23 cellular contexts compared by ENCODE assay signal in the genomic region with DNA sequence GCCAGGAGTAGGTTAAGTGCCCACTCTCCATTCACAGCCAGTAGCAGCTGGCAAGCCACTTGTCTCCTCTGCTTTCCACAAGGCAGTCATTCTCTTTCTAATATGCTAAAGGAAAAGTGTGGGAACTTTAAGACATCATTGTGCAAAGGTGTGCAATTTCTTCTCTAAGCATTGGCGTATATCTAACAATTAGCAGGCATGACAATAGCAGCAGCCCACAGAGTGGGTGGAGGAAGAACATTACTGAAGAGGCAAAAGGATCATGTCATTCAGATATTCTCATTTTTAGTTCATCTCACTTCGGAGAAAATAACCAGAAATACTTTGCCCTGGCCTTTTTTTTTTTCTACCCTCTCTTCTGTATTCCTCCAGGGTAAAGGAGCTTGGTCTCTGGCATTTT.
"Had no signal": no experiment of that assay in that cellular context is flagged by ENCODE, and none has a peak within 500 bp of the region (broad histone marks: within the 10 kb centered on the region; RNA-seq: fewer than 3 reads in every experiment).

No MANE protein-coding gene starts in this region.

- H3K9me3 ChIP-seq: colonic mucosa, esophagus squamous epithelium, gastrocnemius medialis, heart left ventricle, left lung, lower lobe of right lung, mucosa of descending colon had no signal

- H3K36me3 ChIP-seq: colonic mucosa, esophagus squamous epithelium, gastrocnemius medialis, heart left ventricle, left lung, lower lobe of right lung had no signal

- H3K27ac ChIP-seq: colonic mucosa, epithelial cell of prostate, esophagus squamous epithelium, gastrocnemius medialis, heart left ventricle, left lung, lower lobe of right lung had no signal

- ATAC-seq: effector memory CD8-positive, alpha-beta T cell; esophagus mucosa; gastrocnemius medialis; heart left ventricle; left cardiac atrium; left lung; left ventricle myocardium superior; lower lobe of right lung; mucosa of descending colon; naive thymus-derived CD8-positive, alpha-beta T cell had no signal

- H3K4me3 ChIP-seq: colonic mucosa, esophagus squamous epithelium, gastrocnemius medialis, heart left ventricle, left lung, lower lobe of right lung, mucosa of descending colon had no signal

- DNase-seq: colonic mucosa; cortex of kidney; effector CD8-positive, alpha-beta T cell; effector memory CD8-positive, alpha-beta T cell; endodermal cell; erythroblast; esophagus squamous epithelium; foreskin fibroblast; foreskin melanocyte; gastrocnemius medialis; glutamatergic neuron; heart left ventricle; hippocampal formation; left cardiac atrium; left lung; left ventricle myocardium superior; lower lobe of right lung; mesenchymal stem cell; mucosa of descending colon; naive B cell; naive thymus-derived CD8-positive, alpha-beta T cell had no signal

- H3K27me3 ChIP-seq: colonic mucosa, esophagus squamous epithelium, gastrocnemius medialis, heart left ventricle, left lung had no signal

- H3K4me1 ChIP-seq: colonic mucosa, esophagus squamous epithelium, gastrocnemius medialis, heart left ventricle, left lung, lower lobe of right lung had no signal
